8 cellular contexts compared by ENCODE assay signal in genomic region chr2:159185401-159186130, GRCh38.
A peak's percentile ranks its signal among the peaks of the same experiment; 100 is the strongest.
DNase-seq lines count a peak whose midpoint lies in the region; ATAC-seq and TF ChIP-seq lines count a peak whose summit lies in the region.

No MANE protein-coding gene starts in this region.

- no peaks in the 10 kb centered on the region for H3K9me3 ChIP-seq in osteoblast (ENCODE audit: low read depth, low read length)
- H3K9me3 ChIP-seq in psoas muscle: no peaks in the 10 kb centered on the region

- no peaks in the 10 kb centered on the region for H3K27me3 Mint-ChIP-seq in activated CD4-positive, alpha-beta T cell treated with anti-CD3 and anti-CD28 coated beads for 36 hours
- peaks cover 2% of the 10 kb centered on the region for H3K27me3 Mint-ChIP-seq in GM23338 (ENCODE audit: insufficient read depth, low read depth, poor library complexity)

- H3K4me3 ChIP-seq in GM23338 (no peak overlapping the region), dorsolateral prefrontal cortex (no peak overlapping the region), osteoblast (ENCODE audit: insufficient read depth, low read length) (no peak overlapping the region), psoas muscle (no peak overlapping the region)

- no peaks in the 10 kb centered on the region for H3K36me3 ChIP-seq in GM23338 (ENCODE audit: insufficient read depth)
- H3K36me3 ChIP-seq in osteoblast (ENCODE audit: insufficient read depth, low read length): peaks cover 12% of the 10 kb centered on the region
- peaks cover 0 to 13% of the 10 kb centered on the region in 2 donors for H3K36me3 ChIP-seq in psoas muscle (ENCODE audit: insufficient read depth in 1 of 2, low read depth in 1 of 2)

- H3K27ac ChIP-seq in GM23338 (ENCODE audit: low read depth) (no peak overlapping the region), dorsolateral prefrontal cortex (peak overlapping the region in 1 of 59 donors; percentile 57), osteoblast (ENCODE audit: low read depth, low read length) (no peak overlapping the region), psoas muscle (no peak overlapping the region)

- no peak overlapping the region for H3K27ac Mint-ChIP-seq in activated CD4-positive, alpha-beta T cell treated with anti-CD3 and anti-CD28 coated beads for 36 hours
- H3K27ac Mint-ChIP-seq in GM23338: no peak overlapping the region

- ATAC-seq in activated CD4-positive, alpha-beta T cell treated with anti-CD3 and anti-CD28 coated beads for 36 hours: no peak
- ATAC-seq in GM23338 (peak; percentile 60), psoas muscle (no peak)

- peak; percentile 25 for DNase-seq in activated CD4-positive, alpha-beta T cell treated with anti-CD3 and anti-CD28 coated beads for 36 hours
- DNase-seq in activated CD4-positive, alpha-beta T cell treated with anti-CD3 and anti-CD28 coated beads for 4 hours: no peak
- DNase-seq in GM23338 (ENCODE audit: low spot score) (peak; percentile 40), LHCN-M2 (ENCODE audit: low read depth) (peak; percentile 35), dorsolateral prefrontal cortex (no peak), osteoblast (ENCODE audit: insufficient read length, low spot score, missing footprints) (peak; percentile 82), psoas muscle (no peak)
- DNase-seq in effector CD8-positive, alpha-beta T cell (lab: John Stamatoyannopoulos, UW): no peak

- no peak overlapping the region for H3K4me3 Mint-ChIP-seq in activated CD4-positive, alpha-beta T cell treated with anti-CD3 and anti-CD28 coated beads for 36 hours
- H3K4me3 Mint-ChIP-seq in GM23338: no peak overlapping the region

- WGBS in psoas muscle, 3 donors: 87 to 88% (median 87%) methylated on average over 14 of the region's 14 CpGs

- TF ChIP-seq CTCF in GM23338 (conservative IDR thresholded peaks at IDR 0.05; ENCODE audit: low read depth in 2 of 2) (peak; percentile 44 to 67), dorsolateral prefrontal cortex (IDR thresholded peaks at IDR 0.05 in 54 of 56, conservative IDR thresholded peaks at IDR 0.05 in 2 of 56; ENCODE audit: low read depth in 1 of 56, partially characterized antibody in 56 of 56) (peak in 30 of 56 donors; percentile 11 to 55 (median 28)), osteoblast (IDR thresholded peaks at IDR 0.05; ENCODE audit: extremely low read depth, low read depth, low read length) (peak; percentile 45), psoas muscle (IDR thresholded peaks at IDR 0.05) (no peak)

- CTCF ChIA-PET in activated CD4-positive, alpha-beta T cell treated with anti-CD3 and anti-CD28 coated beads for 36 hours (lab: Charles Lee): interaction anchor here (0.9 kb wide), 1 partner anchor 102 kb away, joined by 4 read pairs; no protein-coding TSS in a partner anchor

- H2AFZ ChIP-seq in GM23338 (no peak overlapping the region), osteoblast (ENCODE audit: low read length) (no peak overlapping the region)

- no peaks in the 10 kb centered on the region for H3K36me3 Mint-ChIP-seq in activated CD4-positive, alpha-beta T cell treated with anti-CD3 and anti-CD28 coated beads for 36 hours (ENCODE audit: low read depth)
- no peaks in the 10 kb centered on the region for H3K36me3 Mint-ChIP-seq in GM23338 (ENCODE audit: low read depth)

- H3F3A ChIP-seq in GM23338 (replicated peaks; ENCODE audit: low read depth): no peaks in the 10 kb centered on the region

- no peaks in the 10 kb centered on the region for H3K9me3 Mint-ChIP-seq in activated CD4-positive, alpha-beta T cell treated with anti-CD3 and anti-CD28 coated beads for 36 hours (ENCODE audit: low read depth)
- H3K9me3 Mint-ChIP-seq in GM23338: no peaks in the 10 kb centered on the region

- H3K4me1 ChIP-seq in GM23338 (ENCODE audit: insufficient read depth): no peaks in the 10 kb centered on the region
- no peaks in the 10 kb centered on the region for H3K4me1 ChIP-seq in osteoblast (ENCODE audit: insufficient read depth, low read length)
- H3K4me1 ChIP-seq in psoas muscle: no peaks in the 10 kb centered on the region

- H3K79me2 ChIP-seq in GM23338 (replicated peaks; ENCODE audit: insufficient read depth): no peaks in the 10 kb centered on the region
- H3K79me2 ChIP-seq in osteoblast (ENCODE audit: insufficient read depth, low read length): no peaks in the 10 kb centered on the region

- no peaks in the 10 kb centered on the region for H3K9me2 ChIP-seq in GM23338 (ENCODE audit: insufficient read depth)

- POLR2A ChIA-PET in activated CD4-positive, alpha-beta T cell treated with anti-CD3 and anti-CD28 coated beads for 36 hours (lab: Charles Lee): no interaction called here

- H3K4me1 Mint-ChIP-seq in activated CD4-positive, alpha-beta T cell treated with anti-CD3 and anti-CD28 coated beads for 36 hours: no peaks in the 10 kb centered on the region
- H3K4me1 Mint-ChIP-seq in GM23338: peaks cover 6% of the 10 kb centered on the region; the same call in 2 of the 3 replicates

- H3K4me2 ChIP-seq in GM23338 (no peak overlapping the region), osteoblast (ENCODE audit: insufficient read depth, low read length) (no peak overlapping the region)

- no peaks in the 10 kb centered on the region for H4K20me1 ChIP-seq in GM23338 (replicated peaks; ENCODE audit: insufficient read depth)
- peaks cover 17% of the 10 kb centered on the region for H4K20me1 ChIP-seq in osteoblast (ENCODE audit: insufficient read depth, low read length)

- H3K27me3 ChIP-seq in GM23338 (ENCODE audit: insufficient read depth) (no peaks in the 10 kb centered on the region), dorsolateral prefrontal cortex (no peaks in the 10 kb centered on the region), osteoblast (ENCODE audit: insufficient read depth, low read length) (no peaks in the 10 kb centered on the region), psoas muscle (ENCODE audit: insufficient read depth in 3 of 3, low read length in 2 of 3) (no peaks in the 10 kb centered on the region)

- intact Hi-C loops in activated CD4-positive, alpha-beta T cell treated with anti-CD3 and anti-CD28 coated beads for 36 hours (cut with DNase I, micrococcal nuclease): loop anchor here in 1 of 2 experiments (5.0 kb wide), 1 partner anchor 283 kb away; no protein-coding TSS in a partner anchor
- intact Hi-C loops in dorsolateral prefrontal cortex (cut with DNase I) (no loop called here), psoas muscle (cut with DNase I) (no loop called here)

TF ChIP-seq in GM23338, 12 proteins besides CTCF, POLR2A, EP300 and RAD21:
- TF ChIP-seq STAT1 (IDR thresholded peaks at IDR 0.05; ENCODE audit: unreplicated experiment) (no peak), ZNF114 (CRISPR knock-in tag; IDR thresholded peaks at IDR 0.05) (no peak), ZNF462 (CRISPR knock-in tag; IDR thresholded peaks at IDR 0.05) (no peak), EZH2 (IDR thresholded peaks at IDR 0.05; ENCODE audit: low read depth, unreplicated experiment) (no peak)
TF ChIP-seq in GM23338: peak in this region for 0.

Comparison
In these comparisons a context has a peak if more than half of its experiments do, and no peak if none do; other contexts are left out.
1. DNase-seq: peak in activated CD4-positive, alpha-beta T cell treated with anti-CD3 and anti-CD28 coated beads for 36 hours (single experiment), GM23338 (single experiment), LHCN-M2 (single experiment) and osteoblast (single experiment); none in activated CD4-positive, alpha-beta T cell treated with anti-CD3 and anti-CD28 coated beads for 4 hours (0 of 2), dorsolateral prefrontal cortex (0 of 10), effector CD8-positive, alpha-beta T cell (single experiment) and psoas muscle (0 of 2).